Comparison of ENCODE assay signal across 20 cellular contexts in the genomic region with DNA sequence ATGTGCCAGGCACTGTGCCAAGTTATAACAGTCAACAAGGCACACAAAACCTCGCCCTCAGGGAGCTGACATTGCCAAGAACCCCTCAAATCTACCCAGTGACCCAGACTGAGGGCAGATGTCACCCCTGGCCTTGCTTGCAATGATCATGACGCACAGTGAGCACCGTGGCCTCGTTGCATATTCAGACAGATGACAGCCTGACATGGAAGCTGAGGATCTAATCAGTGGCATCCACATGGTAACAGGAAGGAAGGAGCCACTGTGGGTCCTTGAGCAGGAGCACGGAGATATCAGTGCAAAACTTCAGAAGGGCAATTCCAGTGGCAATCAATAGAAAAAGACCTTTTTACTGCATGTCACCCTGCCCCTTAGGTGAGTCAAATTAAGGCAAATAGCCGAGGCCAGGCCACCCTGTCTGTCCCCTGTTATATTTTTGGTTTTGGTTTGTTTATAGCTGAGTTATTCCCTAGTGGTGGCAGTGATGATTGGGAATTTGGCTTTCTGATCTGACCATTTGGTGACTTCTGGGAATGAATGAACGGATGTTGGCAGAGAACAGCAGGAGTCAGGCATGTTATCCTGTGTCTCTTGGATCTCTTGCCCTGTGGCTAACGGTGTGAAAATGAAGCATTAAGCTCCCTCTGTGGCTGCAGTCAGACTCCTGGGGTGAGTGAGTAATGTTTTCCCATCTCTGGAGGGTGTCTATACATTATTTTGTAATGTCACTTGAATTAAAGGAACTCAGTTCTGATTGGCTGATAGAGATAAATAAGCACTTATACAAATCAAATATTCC. TPM values are rescaled to one million over a fixed set of nuclear protein-coding genes. Genes with fewer than 3 reads are reported as not detected.
DNase-seq lines count a peak whose midpoint lies in the region; ATAC-seq, FAIRE-seq and TF ChIP-seq lines count a peak whose summit lies in the region.
"Had no signal": no experiment of that assay in that cellular context is flagged by ENCODE, and none has a peak within 500 bp of the region (broad histone marks: within the 10 kb centered on the region; RNA-seq: fewer than 3 reads in every experiment).

No MANE protein-coding gene starts in this region.

- no peak for TF ChIP-seq POLR2A in K562 (conservative IDR thresholded peaks at IDR 0.05)

- no peaks in the 10 kb centered on the region for H3K9me1 ChIP-seq in K562 (ENCODE audit: control insufficient read depth, insufficient read depth, low read length)

- peak overlapping the region in 1 of 2 experiments; percentile 31; a peak in 1 of 4 replicates for H3K9ac ChIP-seq in K562 (ENCODE audit: insufficient read depth in 1 of 2, low read depth in 2 of 2, low read length in 2 of 2)

- H3K4me1 Mint-ChIP-seq in natural killer cell: no peaks in the 10 kb centered on the region
- H3K4me1 Mint-ChIP-seq: activated naive CD4-positive, alpha-beta T cell treated with anti-CD3 and anti-CD28 coated beads, Interleukin-2, amount 50 U/mL, for 24 hours; B cell had no signal

- H4K20me1 ChIP-seq in K562 (replicated peaks; ENCODE audit: control insufficient read depth, insufficient read depth, low read length): no peaks in the 10 kb centered on the region

- peak overlapping the region; percentile 75 for H2AFZ ChIP-seq in K562 (ENCODE audit: low read depth, low read length)

- TF ChIP-seq RAD21 in K562 (CRISPR knock-in tag; conservative IDR thresholded peaks at IDR 0.05 in 1 of 2, IDR thresholded peaks at IDR 0.05 in 1 of 2): no peak

- intact Hi-C loops in K562 (cut with micrococcal nuclease) (no loop called here), natural killer cell (cut with micrococcal nuclease) (no loop called here)

- BruUV-seq in K562 (replicated peaks; lab: Mats Ljungman, UMichigan): no TSS peak

- H3K79me2 ChIP-seq in K562 (ENCODE audit: control insufficient read depth, insufficient read depth, low read length): no peaks in the 10 kb centered on the region

- peak overlapping the region; percentile 45; the same call in 2 of the 3 replicates for H3K27ac ChIP-seq in K562 (ENCODE audit: extremely low read depth, low read depth, low read length)
- H3K27ac ChIP-seq: epithelial cell of prostate, ovary, stomach had no signal

- H3K4me3 ChIP-seq in K562: no peak overlapping the region
- H3K4me3 ChIP-seq: ovary, stomach had no signal

- 20% methylated on average over 5 of the region's 8 CpGs for WGBS in K562 (ENCODE audit: insufficient coverage, low coverage, missing lambda C conversion rate)

- peak; percentile 56; the same call in 1 of the 2 replicates for TF ChIP-seq EP300 in K562 (IDR thresholded peaks at IDR 0.05; ENCODE audit: low read length)

- POLR2A ChIA-PET in K562 (lab: Yijun Ruan, JAX): interaction anchor here (0.6 to 0.7 kb wide), 3 partner anchors 132 to 771 kb away, joined by 3 to 4 read pairs (median 3); no protein-coding TSS in a partner anchor

- H3K4me3 Mint-ChIP-seq in natural killer cell: no peak overlapping the region
- H3K4me3 Mint-ChIP-seq: activated naive CD4-positive, alpha-beta T cell treated with anti-CD3 and anti-CD28 coated beads, Interleukin-2, amount 50 U/mL, for 24 hours; B cell had no signal

- no peak overlapping the region for H3K27ac Mint-ChIP-seq in natural killer cell
- H3K27ac Mint-ChIP-seq: activated naive CD4-positive, alpha-beta T cell treated with anti-CD3 and anti-CD28 coated beads, Interleukin-2, amount 50 U/mL, for 24 hours; B cell had no signal

- H3K4me1 ChIP-seq in K562 (replicated peaks in 1 of 2; ENCODE audit: control insufficient read depth in 2 of 2, insufficient read depth in 2 of 2, low read length in 2 of 2): peaks cover 4 to 13% of the 10 kb centered on the region in 2 experiments; a peak in 3 of 5 replicates
- H3K4me1 ChIP-seq: stomach had no signal

- no peaks in the 10 kb centered on the region for H3K9me3 ChIP-seq in K562 (replicated peaks; ENCODE audit: control insufficient read depth, insufficient read depth, low read depth, low read length)
- H3K9me3 ChIP-seq: ovary, stomach had no signal

- ATAC-seq in K562 (peak; percentile 84), natural killer cell (no peak), GM21447 (IDR thresholded peaks at IDR 0.05; ENCODE audit: unreplicated experiment) (no peak)

- H3K36me3 ChIP-seq in K562 (ENCODE audit: control insufficient read depth, insufficient read depth, low read length): no peaks in the 10 kb centered on the region
- H3K36me3 ChIP-seq: ovary, stomach had no signal

- TF ChIP-seq CTCF in K562 (IDR thresholded peaks at IDR 0.05 in 2 of 3, conservative IDR thresholded peaks at IDR 0.05 in 1 of 3; ENCODE audit: insufficient read depth in 2 of 3, low read depth in 1 of 3, low read length in 3 of 3) (no peak), natural killer cell (IDR thresholded peaks at IDR 0.05) (no peak)

- DNase-seq in EH (ENCODE audit: low read depth): peak; percentile 27
- peak; percentile 23 for DNase-seq in NCI-H146 (lab: John Stamatoyannopoulos, UW)
- peak; percentile 25 to 76 (median 46) for DNase-seq in K562 (ENCODE audit: extremely low read depth in 1 of 4, low spot score in 3 of 4)
- peak; percentile 56 for DNase-seq in iris pigment epithelial cell (ENCODE audit: low read depth)
- no peak for DNase-seq in NCI-H345 treated with DMSO at 0.1 percent for 48 hours (lab: John Stamatoyannopoulos, UW; ENCODE audit: unreplicated experiment)
- DNase-seq in natural killer cell: no peak
- DNase-seq in HuH-7 (ENCODE audit: low spot score): no peak
- DNase-seq: activated CD4-positive, alpha-beta T cell treated with anti-CD3 and anti-CD28 coated beads for 1 hour; cerebellar nuclear complex; kidney glomerular epithelial cell; NCI-H1417 treated with DMSO at 0.1 percent for 48 hours; NCI-H526 treated with DMSO at 0.1 percent for 48 hours; ovary; stomach; T-helper 1 cell had no signal

- H3K4me2 ChIP-seq in K562 (ENCODE audit: insufficient read depth, low read length): peak overlapping the region; percentile 50; the same call in 1 of the 2 replicates

- H3K9me3 Mint-ChIP-seq in natural killer cell: no peaks in the 10 kb centered on the region
- H3K9me3 Mint-ChIP-seq: activated naive CD4-positive, alpha-beta T cell treated with anti-CD3 and anti-CD28 coated beads, Interleukin-2, amount 50 U/mL, for 24 hours had no signal

- H3K27me3 ChIP-seq in K562 (ENCODE audit: control insufficient read depth in 2 of 2, insufficient read depth in 2 of 2, low read length in 2 of 2): no peaks in the 10 kb centered on the region
- H3K27me3 ChIP-seq: ovary, stomach had no signal

- FAIRE-seq in K562 (lab: Jason Lieb, UNC): peak; percentile 79
- FAIRE-seq: H54 had no signal

- CTCF ChIA-PET in K562 (lab: Yijun Ruan, JAX; ENCODE audit: low intra/inter-chr PET ratio): no interaction called here

- in situ Hi-C loops in K562 (cut with MboI): no loop called here

- peaks cover 3 to 17% of the 10 kb centered on the region in 2 donors for H3K27me3 Mint-ChIP-seq in natural killer cell (ENCODE audit: low read depth in 2 of 2)
- H3K27me3 Mint-ChIP-seq: activated naive CD4-positive, alpha-beta T cell treated with anti-CD3 and anti-CD28 coated beads, Interleukin-2, amount 50 U/mL, for 24 hours had no signal

- H3K36me3 Mint-ChIP-seq in natural killer cell: no peaks in the 10 kb centered on the region
- H3K36me3 Mint-ChIP-seq: activated naive CD4-positive, alpha-beta T cell treated with anti-CD3 and anti-CD28 coated beads, Interleukin-2, amount 50 U/mL, for 24 hours had no signal

TF ChIP-seq in K562, 482 proteins besides CTCF, POLR2A, EP300 and RAD21 (continues in another document):
- TF ChIP-seq KDM2B (CRISPR knock-in tag; IDR thresholded peaks at IDR 0.05) (no peak), SMARCA5 (IDR thresholded peaks at IDR 0.05) (0 out of 2 replicates have a peak, but pooled peaks have one; percentile 28)

RNA-seq across cellular contexts. Expression of a gene that starts 20.4 kb away (rescaled TPM):
- 81.3 and 231 TPM in 2 replicates for total RNA-seq in K562 (2011; cell fraction: chromatin; rRNA removed; ENCODE audit: low replicate concordance)
- total RNA-seq in K562 (2011; cell fraction: nucleolus; rRNA removed): 191 and 205 TPM in 2 replicates
- total RNA-seq in K562 (2011; cell fraction: nucleoplasm; rRNA removed): 102 and 125 TPM in 2 replicates
- total RNA-seq in K562 (2014; rRNA removed) (38.7 and 76.8 TPM in 2 replicates), K562 (2014; rRNA removed; fragmentation: Illumina TruSeq; extraction: Trizol) (10.8 and 17.1 TPM in 2 replicates), K562 (2015; rRNA removed; fragmentation: Illumina TruSeq; extraction: Trizol) (27.3 and 31.4 TPM in 2 replicates), K562 (2021) (64.7 and 70.5 TPM in 2 replicates), natural killer cell (10 to 100 TPM; 52.5 to 62.9 (median 60.2) TPM)
- polyA plus RNA-seq in K562 (2011; rRNA removed) (36.4 and 76.3 TPM in 2 replicates), K562 (2014; fragmentation: Illumina TruSeq; extraction: Trizol) (30.4 and 54.9 TPM in 2 replicates), K562 (2014; fragmentation: Nextera tagmentation; extraction: Ambion mirVana) (10 to 100 TPM in 1 of 2 experiments, 1 to 10 TPM in 1; 7.4 to 16.0 TPM), K562 (2014; rRNA removed) (49.1 and 73.2 TPM in 2 replicates)
- polyA plus RNA-seq in K562 (2011; cell fraction: cytosol; rRNA removed): 94.9 and 138 TPM in 2 replicates
- polyA plus RNA-seq in K562 (2011; cell fraction: nucleus; rRNA removed): 246 and 327 TPM in 2 replicates
- 154 and 236 TPM in 2 replicates for polyA plus RNA-seq in K562 (2012)
- polyA minus RNA-seq in K562 (2011; rRNA and poly(A)+ RNA removed): 25.8 and 28.7 TPM in 2 replicates
- polyA minus RNA-seq in K562 (2011; cell fraction: cytosol; rRNA and poly(A)+ RNA removed): 32.3 and 69.8 TPM in 2 replicates
- 37.7 and 74.4 TPM in 2 replicates for polyA minus RNA-seq in K562 (2011; cell fraction: nucleus; rRNA and poly(A)+ RNA removed)

RNA-seq across cellular contexts. Expression of a gene that starts 43.5 kb away (rescaled TPM):
- total RNA-seq in K562 (2011; cell fraction: chromatin; rRNA removed; ENCODE audit: low replicate concordance): 281 and 417 TPM in 2 replicates
- total RNA-seq in K562 (2011; cell fraction: nucleolus; rRNA removed): 299 and 322 TPM in 2 replicates
- 302 and 316 TPM in 2 replicates for total RNA-seq in K562 (2011; cell fraction: nucleoplasm; rRNA removed)
- total RNA-seq in K562 (2014; rRNA removed) (136 and 164 TPM in 2 replicates), K562 (2014; rRNA removed; fragmentation: Illumina TruSeq; extraction: Trizol) (272 and 376 TPM in 2 replicates), K562 (2015; rRNA removed; fragmentation: Illumina TruSeq; extraction: Trizol) (221 and 223 TPM in 2 replicates), K562 (2021) (148 and 187 TPM in 2 replicates), natural killer cell (100 to 1,000 TPM; 356 to 419 (median 366) TPM)
- polyA plus RNA-seq in K562 (2011; rRNA removed) (194 and 209 TPM in 2 replicates), K562 (2014; fragmentation: Illumina TruSeq; extraction: Trizol) (221 and 255 TPM in 2 replicates), K562 (2014; fragmentation: Nextera tagmentation; extraction: Ambion mirVana) (10 to 100 TPM; 70.3 to 97.1 TPM), K562 (2014; rRNA removed) (246 and 259 TPM in 2 replicates)
- polyA plus RNA-seq in K562 (2011; cell fraction: cytosol; rRNA removed): 115 and 202 TPM in 2 replicates
- polyA plus RNA-seq in K562 (2011; cell fraction: nucleus; rRNA removed): 205 and 262 TPM in 2 replicates
- polyA plus RNA-seq in K562 (2012): 193 and 291 TPM in 2 replicates
- 284 and 313 TPM in 2 replicates for polyA minus RNA-seq in K562 (2011; rRNA and poly(A)+ RNA removed)
- polyA minus RNA-seq in K562 (2011; cell fraction: cytosol; rRNA and poly(A)+ RNA removed): 86.3 and 98.5 TPM in 2 replicates
- polyA minus RNA-seq in K562 (2011; cell fraction: nucleus; rRNA and poly(A)+ RNA removed): 124 and 190 TPM in 2 replicates

Comparison
In these comparisons a context has a peak if more than half of its experiments do, and no peak if none do; other contexts are left out.
1. DNase-seq: peak in EH (single experiment), NCI-H146 (single experiment), K562 (4 of 4) and iris pigment epithelial cell (single experiment); none in NCI-H345 treated with DMSO at 0.1 percent for 48 hours (single experiment), natural killer cell (single experiment) and HuH-7 (single experiment).